9 cellular contexts compared by ENCODE assay signal in genomic region chr16:8686031-8686621, GRCh38. TPM values are rescaled to one million over a fixed set of nuclear protein-coding genes. Genes with fewer than 3 reads are reported as not detected.
DNase-seq lines count a peak whose midpoint lies in the region; ATAC-seq, FAIRE-seq and TF ChIP-seq lines count a peak whose summit lies in the region.
"Had no signal": no experiment of that assay in that cellular context is flagged by ENCODE, and none has a peak within 500 bp of the region (broad histone marks: within the 10 kb centered on the region; RNA-seq: fewer than 3 reads in every experiment).

No MANE protein-coding gene starts in this region.

- no peaks in the 10 kb centered on the region for H3K4me1 Mint-ChIP-seq in T-cell

- no peaks in the 10 kb centered on the region for H3K27me3 Mint-ChIP-seq in T-cell

- no peak for ATAC-seq in GM21786 (IDR thresholded peaks at IDR 0.05; ENCODE audit: unreplicated experiment)
- no peak for ATAC-seq in HG03469 (IDR thresholded peaks at IDR 0.05; ENCODE audit: unreplicated experiment)
- ATAC-seq in GM21447 (IDR thresholded peaks at IDR 0.05; ENCODE audit: unreplicated experiment), result no peak
- no peak for ATAC-seq in T-cell (replicated peaks in 1 of 4)

- DNase-seq in NCI-H2029 treated with DMSO at 0.1 percent for 48 hours (lab: John Stamatoyannopoulos, UW), result peak; percentile 77
- DNase-seq in bronchial epithelial cell (ENCODE audit: low read depth), result peak; percentile 61
- peak; percentile 47 for DNase-seq in inferior parietal cortex (ENCODE audit: extremely low spot score)
- DNase-seq in spleen, result peak; percentile 54
- no peak for DNase-seq in T-cell

- CTCF ChIA-PET in T-cell (lab: Charles Lee), result no interaction called here

- no peaks in the 10 kb centered on the region for H3K27me3 ChIP-seq in bronchial epithelial cell (ENCODE audit: control insufficient read depth, insufficient read depth, low read length)
- H3K27me3 ChIP-seq in spleen (replicated peaks in 1 of 7), result no peaks in the 10 kb centered on the region

- no peak overlapping the region for H3K4me3 ChIP-seq in bronchial epithelial cell (ENCODE audit: low read depth, low read length)
- no peak overlapping the region for H3K4me3 ChIP-seq in spleen

- POLR2A ChIA-PET in T-cell (lab: Charles Lee), result no interaction called here

- WGBS in spleen, 5 donors, result 56 to 66% (median 59%) methylated on average over 7 of the region's 7 CpGs

- peaks cover 0 to 25% (median 21%) of the 10 kb centered on the region in 8 donors for H3K9me3 ChIP-seq in spleen

- no peaks in the 10 kb centered on the region for H3K4me1 ChIP-seq in spleen

- H3K27ac Mint-ChIP-seq in T-cell, result no peak overlapping the region

- H3K4me3 Mint-ChIP-seq in T-cell, result no peak overlapping the region

- TF ChIP-seq POLR2A in spleen (IDR thresholded peaks at IDR 0.05), result no peak

- peaks cover 8 to 11% (median 8%) of the 10 kb centered on the region in 3 donors for H3K9me3 Mint-ChIP-seq in T-cell

- no peak for FAIRE-seq in bronchial epithelial cell (lab: Jason Lieb, UNC)
- FAIRE-seq: TTC549 had no signal

- H3K36me3 ChIP-seq in bronchial epithelial cell (ENCODE audit: control insufficient read depth, insufficient read depth, low read length), result no peaks in the 10 kb centered on the region
- peaks cover 0 to 44% (median 0%) of the 10 kb centered on the region in 6 donors for H3K36me3 ChIP-seq in spleen

- intact Hi-C loops in spleen (cut with DNase I; ENCODE audit: low total_unique reads), result no loop called here

- H3K27ac ChIP-seq in spleen, result no peak overlapping the region

- H3K36me3 Mint-ChIP-seq in T-cell, result peaks cover 39% of the 10 kb centered on the region

- TF ChIP-seq CTCF in bronchial epithelial cell (IDR thresholded peaks at IDR 0.05; ENCODE audit: insufficient read depth, low read length, severe bottlenecking) (no peak), spleen (IDR thresholded peaks at IDR 0.05 in 8 of 11, conservative IDR thresholded peaks at IDR 0.05 in 3 of 11) (no peak)

RNA-seq across cellular contexts. Expression of gene ABAT, which starts 11.7 kb away (rescaled TPM):
- total RNA-seq in bronchial epithelial cell, result 1.4 and 2.6 TPM in 2 replicates
- total RNA-seq in spleen, result 10 to 100 TPM in 2 of 7 donors, 1 to 10 TPM in 5; 6.2 to 13.5 (median 9.0) TPM
- polyA plus RNA-seq in spleen, result 1 to 10 TPM; 3.9 to 6.2 (median 5.1) TPM
- 10 to 100 TPM in 3 of 5 donors, 1 to 10 TPM in 2; 8.3 to 16.1 (median 11.7) TPM for total RNA-seq in T-cell

Comparison
In these comparisons a context has a peak if more than half of its experiments do, and no peak if none do; other contexts are left out.
1. DNase-seq: peak in NCI-H2029 treated with DMSO at 0.1 percent for 48 hours (single experiment), bronchial epithelial cell (single experiment), inferior parietal cortex (single experiment) and spleen (single experiment); none in T-cell (0 of 34).